Comparison of ENCODE assay signal across 18 cellular contexts in genomic region chr1:83520797-83521196, GRCh38.
DNase-seq lines count a peak whose midpoint lies in the region; ATAC-seq, FAIRE-seq and TF ChIP-seq lines count a peak whose summit lies in the region.
"Had no signal": no experiment of that assay in that cellular context is flagged by ENCODE, and none has a peak within 500 bp of the region (broad histone marks: within the 10 kb centered on the region; RNA-seq: fewer than 3 reads in every experiment).

No MANE protein-coding gene starts in this region.

- no peaks in the 10 kb centered on the region for H3K36me3 ChIP-seq in GM06990 (ENCODE audit: control insufficient read depth, insufficient read depth, low read length)

- no peaks in the 10 kb centered on the region for H3K27me3 ChIP-seq in GM06990 (replicated peaks; ENCODE audit: control insufficient read depth, insufficient read depth, low read length)

- DNase-seq in GM06990 (ENCODE audit: extremely low read depth, insufficient read length) (no peak), RKO (ENCODE audit: low spot score) (peak; percentile 1), fibroblast of mammary gland (ENCODE audit: low read depth) (peak; percentile 16), H54 (ENCODE audit: insufficient read length, low spot score) (no peak)
- DNase-seq: CD8-positive, alpha-beta T cell; DMS79 treated with DMSO at 0.1 percent for 48 hours; HCEC 1CT; NCI-H1436 treated with DMSO at 0.1 percent for 48 hours; NCI-H2029 treated with DMSO at 0.1 percent for 48 hours; NCI-H510A; NCI-H82; SHP77 had no signal

- no peak for FAIRE-seq in H54 (lab: Jason Lieb, UNC)
- FAIRE-seq: G401.6, HTR-8/SVneo, RCC 7860 had no signal

- peak; percentile 13 for TF ChIP-seq CTCF in GM06990 (IDR thresholded peaks at IDR 0.05; ENCODE audit: insufficient read depth, low read length, poor library complexity, severe bottlenecking)
- no peak for TF ChIP-seq CTCF in fibroblast of mammary gland (conservative IDR thresholded peaks at IDR 0.05; ENCODE audit: control insufficient read depth, insufficient read depth, low read depth, low read length)

- H3K4me3 ChIP-seq in GM06990 (replicated peaks; ENCODE audit: low read depth, low read length), result no peak overlapping the region
- no peak overlapping the region for H3K4me3 ChIP-seq in fibroblast of mammary gland (ENCODE audit: control insufficient read depth, low read depth, low read length)

- TF ChIP-seq POLR2A in H54 (IDR thresholded peaks at IDR 0.05; ENCODE audit: low read depth, low read length), result no peak

- peak; percentile 36 for ATAC-seq in HG03565 (IDR thresholded peaks at IDR 0.05; ENCODE audit: unreplicated experiment)
- no peak for ATAC-seq in GM21576 (IDR thresholded peaks at IDR 0.05; ENCODE audit: unreplicated experiment)
- no peak for ATAC-seq in GM21447 (IDR thresholded peaks at IDR 0.05; ENCODE audit: unreplicated experiment)
- ATAC-seq: CD8-positive, alpha-beta T cell had no signal

Comparison
In these comparisons a context has a peak if more than half of its experiments do, and no peak if none do; other contexts are left out.
1. DNase-seq: peak in RKO (single experiment) and fibroblast of mammary gland (single experiment); none in GM06990 (single experiment) and H54 (single experiment).